ENCODE assay signal across 2 cellular contexts in genomic region chr1:205714190-205714905, GRCh38.
TF ChIP-seq lines count a peak whose summit lies in the region.

No MANE protein-coding gene starts in this region.

TF ChIP-seq in IMR-90, 13 proteins besides CTCF, POLR2A, EP300 and RAD21 (continued from another document):
- TF ChIP-seq MAFK (IDR thresholded peaks at IDR 0.05; ENCODE audit: low read depth, low read length): peak; percentile 36; the same call in 1 of the 2 replicates
- no peak for TF ChIP-seq BHLHE40 (IDR thresholded peaks at IDR 0.05; ENCODE audit: low read depth, low read length)
- TF ChIP-seq CEBPB (IDR thresholded peaks at IDR 0.05; ENCODE audit: low read depth, low read length): peak; percentile 75

TF ChIP-seq in SK-N-SH treated with all-trans-retinoic acid at 6 μM for 48 hours, 23 proteins besides CTCF, POLR2A, EP300 and RAD21:
- TF ChIP-seq TSHZ2 (CRISPR knock-in tag; IDR thresholded peaks at IDR 0.05) (no peak), ZNF70 (CRISPR knock-in tag; IDR thresholded peaks at IDR 0.05) (no peak), PATZ1 (CRISPR knock-in tag; IDR thresholded peaks at IDR 0.05; ENCODE audit: borderline replicate concordance) (no peak), ZC3H10 (CRISPR knock-in tag; IDR thresholded peaks at IDR 0.05) (no peak), ZFP3 (CRISPR knock-in tag; IDR thresholded peaks at IDR 0.05) (no peak), CREB5 (CRISPR knock-in tag; IDR thresholded peaks at IDR 0.05; ENCODE audit: low read depth) (no peak), SNAI2 (CRISPR knock-in tag; IDR thresholded peaks at IDR 0.05) (no peak), TCF4 (CRISPR knock-in tag; IDR thresholded peaks at IDR 0.05; ENCODE audit: borderline replicate concordance) (no peak), ESRRG (CRISPR knock-in tag; IDR thresholded peaks at IDR 0.05) (no peak), CSRNP3 (CRISPR knock-in tag; IDR thresholded peaks at IDR 0.05) (no peak), ARNTL (CRISPR knock-in tag; IDR thresholded peaks at IDR 0.05; ENCODE audit: borderline replicate concordance, low read depth) (no peak), ZFP30 (CRISPR knock-in tag; IDR thresholded peaks at IDR 0.05) (no peak)
